1 cellular context compared by ENCODE assay signal in genomic region chr6:3748208-3748701, GRCh38.
A peak's percentile ranks its signal among the peaks of the same experiment; 100 is the strongest.
TF ChIP-seq lines count a peak whose summit lies in the region.

No MANE protein-coding gene starts in this region.

TF ChIP-seq in K562, 482 proteins besides CTCF, POLR2A, EP300 and RAD21 (continued from another document):
- TF ChIP-seq DEAF1 (CRISPR knock-in tag; IDR thresholded peaks at IDR 0.05) (peak; percentile 46; the same call in 1 of the 2 replicates), STAG1 (CRISPR knock-in tag; IDR thresholded peaks at IDR 0.05; ENCODE audit: borderline replicate concordance) (peak; percentile 88), MAZ (CRISPR knock-in tag; conservative IDR thresholded peaks at IDR 0.05 in 1 of 2, IDR thresholded peaks at IDR 0.05 in 1 of 2) (0 out of 4 replicates have a peak, but pooled peaks of 1 of the 2 experiments have one; percentile 31), PHF21A (IDR thresholded peaks at IDR 0.05; ENCODE audit: borderline replicate concordance, low read depth) (peak; percentile 46; the same call in 1 of the 2 replicates), GABPA (tag; conservative IDR thresholded peaks at IDR 0.05; ENCODE audit: low read depth) (no peak), MYC (IDR thresholded peaks at IDR 0.05; ENCODE audit: low read depth, low read length) (no peak), MYC (CRISPR knock-in tag; IDR thresholded peaks at IDR 0.05; ENCODE audit: borderline replicate concordance, low read depth) (no peak), EP400 (IDR thresholded peaks at IDR 0.05) (no peak), SMC3 (conservative IDR thresholded peaks at IDR 0.05; ENCODE audit: insufficient read depth, low read depth, low read length) (peak; percentile 93), FOSL1 (tag; conservative IDR thresholded peaks at IDR 0.05) (peak; percentile 56), TEAD4 (IDR thresholded peaks at IDR 0.05; ENCODE audit: low read length) (0 out of 2 replicates have a peak, but pooled peaks have one; percentile 5), TEAD4 (CRISPR knock-in tag; IDR thresholded peaks at IDR 0.05; ENCODE audit: borderline replicate concordance) (no peak), SRSF9 (IDR thresholded peaks at IDR 0.05; ENCODE audit: borderline replicate concordance, low read depth, low read length) (no peak), PRMT5 (CRISPR knock-in tag; IDR thresholded peaks at IDR 0.05) (no peak), RB1 (IDR thresholded peaks at IDR 0.05; ENCODE audit: low read depth) (0 out of 2 replicates have a peak, but pooled peaks have one; percentile 24), JUN (IDR thresholded peaks at IDR 0.05; ENCODE audit: borderline replicate concordance, low read depth, low read length) (peak; percentile 44; the same call in 1 of the 2 replicates), JUN (CRISPR knock-in tag; IDR thresholded peaks at IDR 0.05; ENCODE audit: borderline replicate concordance) (no peak), CREM (IDR thresholded peaks at IDR 0.05; ENCODE audit: low read depth) (peak; percentile 36; the same call in 1 of the 2 replicates), HNRNPH1 (optimal IDR thresholded peaks at IDR 0.05; ENCODE audit: low read depth, low read length) (no peak), CREB1 (IDR thresholded peaks at IDR 0.05) (no peak), CREB1 (CRISPR knock-in tag; IDR thresholded peaks at IDR 0.05) (0 out of 2 replicates have a peak, but pooled peaks have one; percentile 31)
- TF ChIP-seq, protein P1, sequence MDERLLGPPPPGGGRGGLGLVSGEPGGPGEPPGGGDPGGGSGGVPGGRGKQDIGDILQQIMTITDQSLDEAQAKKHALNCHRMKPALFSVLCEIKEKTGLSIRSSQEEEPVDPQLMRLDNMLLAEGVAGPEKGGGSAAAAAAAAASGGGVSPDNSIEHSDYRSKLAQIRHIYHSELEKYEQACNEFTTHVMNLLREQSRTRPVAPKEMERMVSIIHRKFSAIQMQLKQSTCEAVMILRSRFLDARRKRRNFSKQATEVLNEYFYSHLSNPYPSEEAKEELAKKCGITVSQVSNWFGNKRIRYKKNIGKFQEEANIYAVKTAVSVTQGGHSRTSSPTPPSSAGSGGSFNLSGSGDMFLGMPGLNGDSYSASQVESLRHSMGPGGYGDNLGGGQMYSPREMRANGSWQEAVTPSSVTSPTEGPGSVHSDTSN (CRISPR knock-in tag; IDR thresholded peaks at IDR 0.05; ENCODE audit: low read depth), result peak; percentile 26; the same call in 1 of the 2 replicates
- TF ChIP-seq, protein P1 (tag; conservative IDR thresholded peaks at IDR 0.05; ENCODE audit: low read depth), result 0 out of 2 replicates have a peak, but pooled peaks have one; percentile 16
